In genomic region chr3:183306798-183307671, GRCh38 we compare ENCODE assay signal across 8 cellular contexts. TPM values are rescaled to one million over a fixed set of nuclear protein-coding genes. Genes with fewer than 3 reads are reported as not detected.
DNase-seq lines count a peak whose midpoint lies in the region; ATAC-seq, FAIRE-seq and TF ChIP-seq lines count a peak whose summit lies in the region.

No MANE protein-coding gene starts in this region.

- peak overlapping the region; percentile 44 for H2AFZ ChIP-seq in PC-3 (ENCODE audit: low read length)

- TF ChIP-seq POLR2A in GM12891 (IDR thresholded peaks at IDR 0.05; ENCODE audit: low read depth, low read length): no peak

- H3K4me1 Mint-ChIP-seq in endothelial cell (ENCODE audit: unreplicated experiment): peaks cover 14% of the 10 kb centered on the region

- intact Hi-C loops in PC-3 (cut with micrococcal nuclease) (no loop called here), ascending aorta (cut with DNase I) (no loop called here)

- no peaks in the 10 kb centered on the region for H3K79me2 ChIP-seq in PC-3 (ENCODE audit: low read length)

- 0 out of 2 replicates have a peak overlapping the region, but pooled peaks have one; percentile 5 for H3K9ac ChIP-seq in PC-3 (ENCODE audit: low read length)

- H3K9me3 ChIP-seq in PC-3 (ENCODE audit: low read length) (no peaks in the 10 kb centered on the region), ascending aorta (no peaks in the 10 kb centered on the region)

- H3K4me1 ChIP-seq in PC-3 (ENCODE audit: insufficient read depth, low read length) (peaks cover 34% of the 10 kb centered on the region), ascending aorta (no peaks in the 10 kb centered on the region)

- H3K27ac ChIP-seq in PC-3 (ENCODE audit: low read length) (peak overlapping the region; percentile 76), ascending aorta (no peak overlapping the region)

- H3K9me2 ChIP-seq in PC-3 (replicated peaks; ENCODE audit: low read length): no peaks in the 10 kb centered on the region

- peak overlapping the region; percentile 54 for H3K4me2 ChIP-seq in PC-3 (ENCODE audit: low read length)

- no peaks in the 10 kb centered on the region for H3K27me3 ChIP-seq in PC-3 (ENCODE audit: low read length)
- H3K27me3 ChIP-seq in ascending aorta: no peaks in the 10 kb centered on the region

- no peak overlapping the region for H3K27ac Mint-ChIP-seq in endothelial cell (ENCODE audit: unreplicated experiment)

- TF ChIP-seq CTCF in PC-3 (conservative IDR thresholded peaks at IDR 0.05; ENCODE audit: low read depth, low read length) (no peak), ascending aorta (IDR thresholded peaks at IDR 0.05) (no peak), endothelial cell (IDR thresholded peaks at IDR 0.05; ENCODE audit: unreplicated experiment) (no peak)

- ATAC-seq in HG02870 (IDR thresholded peaks at IDR 0.05; ENCODE audit: unreplicated experiment) (peak; percentile 86), PC-3 (peak; percentile 86)

- no peak overlapping the region for H3K4me3 Mint-ChIP-seq in endothelial cell (ENCODE audit: unreplicated experiment)

- H4K20me1 ChIP-seq in PC-3 (ENCODE audit: low read length): no peaks in the 10 kb centered on the region

- H3K4me3 ChIP-seq in PC-3 (ENCODE audit: low read length) (peak overlapping the region; percentile 17; the same call in 1 of the 2 replicates), ascending aorta (no peak overlapping the region)

- CTCF ChIA-PET in PC-3 (lab: Charles Lee): no interaction called here

- BruUV-seq in PC-3 (replicated peaks; lab: Mats Ljungman, UMichigan): TSS peak; percentile 58

- H3F3A ChIP-seq in PC-3 (ENCODE audit: low read length, unreplicated experiment): no peaks in the 10 kb centered on the region

- no peaks in the 10 kb centered on the region for H3K9me3 Mint-ChIP-seq in endothelial cell (ENCODE audit: unreplicated experiment)

- H3K27me3 Mint-ChIP-seq in endothelial cell (ENCODE audit: unreplicated experiment): peaks cover 2% of the 10 kb centered on the region

- H3K36me3 ChIP-seq in PC-3 (ENCODE audit: low read depth, low read length): no peaks in the 10 kb centered on the region
- H3K36me3 ChIP-seq in ascending aorta: no peaks in the 10 kb centered on the region

- POLR2A ChIA-PET in PC-3 (lab: Charles Lee; ENCODE audit: unreplicated experiment): interaction anchor here (0.6 to 0.7 kb wide), 3 partner anchors 145 to 1459 kb away, joined by 3 to 4 read pairs (median 3); partner anchors contain the start of gene YEATS2

- DNase-seq in GM12891 (ENCODE audit: insufficient read length, low spot score) (peak; percentile 10), PC-3 (peak; percentile 81), ascending aorta (ENCODE audit: low spot score in 2 of 2) (peak; percentile 61 to 85), islet precursor cell (peak; percentile 79), dedifferentiated amniotic fluid mesenchymal stem cell (ENCODE audit: extremely low spot score) (no peak), endothelial cell (ENCODE audit: low spot score) (no peak)
- peak; percentile 15 for DNase-seq in stimulated activated CD4-positive, alpha-beta T cell treated with anti-CD3 and anti-CD28 coated beads, Interleukin-4, amount 100 ng/mL, for 1 hour

- peaks cover 6% of the 10 kb centered on the region for H3K36me3 Mint-ChIP-seq in endothelial cell (ENCODE audit: low read depth, unreplicated experiment)

- FAIRE-seq in GM12891 (lab: Jason Lieb, UNC): no peak

TF ChIP-seq in GM12891, 5 proteins besides CTCF, POLR2A, EP300 and RAD21:
- TF ChIP-seq POU2F2 (IDR thresholded peaks at IDR 0.05; ENCODE audit: low read depth, low read length) (no peak; the same call in 1 of the 2 replicates), SPI1 (IDR thresholded peaks at IDR 0.05; ENCODE audit: low read depth, low read length) (0 out of 2 replicates have a peak, but pooled peaks have one; percentile 14), POLR2AphosphoS5 (IDR thresholded peaks at IDR 0.05; ENCODE audit: low read depth, low read length) (no peak), TAF1 (IDR thresholded peaks at IDR 0.05; ENCODE audit: low read depth, low read length) (no peak), PAX5 (IDR thresholded peaks at IDR 0.05; ENCODE audit: insufficient read depth, low read length, severe bottlenecking) (no peak)

RNA-seq across cellular contexts. Expression of gene B3GNT5, which starts 54.0 kb away (rescaled TPM):
- polyA plus RNA-seq in GM12891 (2012; ENCODE audit: low read depth, missing spikeins): 0.08 TPM
- 22.9 and 29.2 TPM in 2 replicates for total RNA-seq in PC-3 (2014; rRNA removed)
- 0.11 TPM for total RNA-seq in ascending aorta
- total RNA-seq in endothelial cell (ENCODE audit: unreplicated experiment): 6.9 TPM

Comparison
In these comparisons a context has a peak if more than half of its experiments do, and no peak if none do; other contexts are left out.
1. DNase-seq: peak in GM12891 (single experiment), PC-3 (single experiment), ascending aorta (2 of 2), islet precursor cell (single experiment) and stimulated activated CD4-positive, alpha-beta T cell treated with anti-CD3 and anti-CD28 coated beads, Interleukin-4, amount 100 ng/mL, for 1 hour (single experiment); none in dedifferentiated amniotic fluid mesenchymal stem cell (single experiment) and endothelial cell (single experiment).